1 cellular context compared by ENCODE assay signal in the genomic region with DNA sequence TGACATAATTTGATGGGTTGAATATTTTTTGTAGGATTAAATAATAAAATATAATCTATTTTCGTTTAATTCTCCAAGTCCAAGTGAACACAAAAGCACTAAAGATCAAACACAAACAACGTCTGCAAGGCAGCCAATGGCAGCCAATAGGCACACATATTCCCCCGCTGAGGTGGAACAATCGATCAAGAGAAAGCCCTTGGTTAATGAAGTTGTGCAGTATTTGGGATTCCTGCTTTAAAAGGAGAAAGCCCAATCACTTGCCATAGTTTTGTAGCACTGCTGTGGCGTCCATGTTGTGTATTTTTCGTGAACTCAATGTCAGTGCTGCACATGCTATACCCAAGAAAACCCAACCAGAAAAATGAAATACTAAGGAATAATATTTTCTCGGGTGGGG.
TF ChIP-seq lines count a peak whose summit lies in the region.

No MANE protein-coding gene starts in this region.

TF ChIP-seq in HepG2, 621 proteins besides CTCF, POLR2A, EP300 and RAD21 (continued from another document):
- TF ChIP-seq, protein P1, sequence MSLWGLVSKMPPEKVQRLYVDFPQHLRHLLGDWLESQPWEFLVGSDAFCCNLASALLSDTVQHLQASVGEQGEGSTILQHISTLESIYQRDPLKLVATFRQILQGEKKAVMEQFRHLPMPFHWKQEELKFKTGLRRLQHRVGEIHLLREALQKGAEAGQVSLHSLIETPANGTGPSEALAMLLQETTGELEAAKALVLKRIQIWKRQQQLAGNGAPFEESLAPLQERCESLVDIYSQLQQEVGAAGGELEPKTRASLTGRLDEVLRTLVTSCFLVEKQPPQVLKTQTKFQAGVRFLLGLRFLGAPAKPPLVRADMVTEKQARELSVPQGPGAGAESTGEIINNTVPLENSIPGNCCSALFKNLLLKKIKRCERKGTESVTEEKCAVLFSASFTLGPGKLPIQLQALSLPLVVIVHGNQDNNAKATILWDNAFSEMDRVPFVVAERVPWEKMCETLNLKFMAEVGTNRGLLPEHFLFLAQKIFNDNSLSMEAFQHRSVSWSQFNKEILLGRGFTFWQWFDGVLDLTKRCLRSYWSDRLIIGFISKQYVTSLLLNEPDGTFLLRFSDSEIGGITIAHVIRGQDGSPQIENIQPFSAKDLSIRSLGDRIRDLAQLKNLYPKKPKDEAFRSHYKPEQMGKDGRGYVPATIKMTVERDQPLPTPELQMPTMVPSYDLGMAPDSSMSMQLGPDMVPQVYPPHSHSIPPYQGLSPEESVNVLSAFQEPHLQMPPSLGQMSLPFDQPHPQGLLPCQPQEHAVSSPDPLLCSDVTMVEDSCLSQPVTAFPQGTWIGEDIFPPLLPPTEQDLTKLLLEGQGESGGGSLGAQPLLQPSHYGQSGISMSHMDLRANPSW (CRISPR knock-in tag; IDR thresholded peaks at IDR 0.05; ENCODE audit: borderline replicate concordance) = no peak
- TF ChIP-seq ZNF138 (CRISPR knock-in tag; IDR thresholded peaks at IDR 0.05; ENCODE audit: low read depth) (no peak), ZFP82 (CRISPR knock-in tag; IDR thresholded peaks at IDR 0.05; ENCODE audit: borderline replicate concordance) (no peak), ZNF75D (CRISPR knock-in tag; IDR thresholded peaks at IDR 0.05; ENCODE audit: borderline replicate concordance) (no peak), ZNF724P (CRISPR knock-in tag; IDR thresholded peaks at IDR 0.05; ENCODE audit: borderline replicate concordance) (no peak), ZZZ3 (CRISPR knock-in tag; IDR thresholded peaks at IDR 0.05; ENCODE audit: borderline replicate concordance) (no peak), ZNF550 (CRISPR knock-in tag; IDR thresholded peaks at IDR 0.05; ENCODE audit: borderline replicate concordance) (no peak), CCAR2 (optimal IDR thresholded peaks at IDR 0.05; ENCODE audit: low read depth, low read length) (no peak), ZNF614 (CRISPR knock-in tag; IDR thresholded peaks at IDR 0.05; ENCODE audit: borderline replicate concordance) (no peak), GZF1 (CRISPR knock-in tag; IDR thresholded peaks at IDR 0.05) (no peak)
- TF ChIP-seq, protein P2, sequence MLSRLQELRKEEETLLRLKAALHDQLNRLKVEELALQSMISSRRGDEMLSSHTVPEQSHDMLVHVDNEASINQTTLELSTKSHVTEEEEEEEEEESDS (CRISPR knock-in tag; IDR thresholded peaks at IDR 0.05; ENCODE audit: borderline replicate concordance) = no peak
TF ChIP-seq in HepG2: peak in this region for 0.
